28 cellular contexts compared by ENCODE assay signal in the genomic region with DNA sequence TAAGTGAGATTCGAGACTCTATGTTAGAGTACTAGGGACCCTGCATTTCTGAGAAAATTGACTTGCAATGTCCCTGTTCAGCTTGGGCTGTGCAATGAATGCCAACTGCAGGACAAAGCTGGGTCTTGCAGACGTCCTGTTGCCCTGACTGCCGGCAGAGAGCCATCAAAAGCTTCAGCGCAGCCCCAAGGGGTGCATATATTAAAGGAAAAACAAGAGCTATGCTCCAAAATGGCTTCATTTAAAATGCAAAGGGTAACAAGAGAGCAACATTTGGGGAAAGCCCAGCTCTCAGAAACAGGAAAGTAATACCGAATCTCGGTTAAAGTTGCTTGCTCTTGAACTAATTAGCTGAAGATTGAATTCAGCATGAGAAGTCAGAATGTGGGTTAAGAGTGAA.
DNase-seq lines count a peak whose midpoint lies in the region; ATAC-seq and TF ChIP-seq lines count a peak whose summit lies in the region.
"Had no signal": no experiment of that assay in that cellular context is flagged by ENCODE, and none has a peak within 500 bp of the region (broad histone marks: within the 10 kb centered on the region; RNA-seq: fewer than 3 reads in every experiment).

No MANE protein-coding gene starts in this region.

- H3K36me3 ChIP-seq in subcutaneous abdominal adipose tissue (ENCODE audit: control insufficient read depth in 5 of 5, insufficient read depth in 5 of 5, low read length in 5 of 5): no peaks in the 10 kb centered on the region
- no peaks in the 10 kb centered on the region for H3K36me3 ChIP-seq in brain microvascular endothelial cell (replicated peaks)
- H3K36me3 ChIP-seq: cardiac muscle cell, heart right ventricle, left ventricle myocardium inferior, transverse colon had no signal

- H3K9ac ChIP-seq in subcutaneous abdominal adipose tissue (ENCODE audit: low read length in 5 of 5): peak overlapping the region in 1 of 5 donors; percentile 19

- H3K9me3 Mint-ChIP-seq in brain: no peaks in the 10 kb centered on the region
- H3K9me3 Mint-ChIP-seq: activated CD4-positive, alpha-beta memory T cell treated with anti-CD3 and anti-CD28 coated beads, Interleukin-2, amount 10 ng/mL, durations not matched to agents 7 days and 5 days; CD4-positive, alpha-beta memory T cell; natural killer cell treated with Interleukin-12 subunit alpha and Interleukin-12 subunit beta and Interleukin-15 and Interleukin-18, amount 100 ng/mL, for 72 hours; stimulated activated naive CD8-positive, alpha-beta T cell treated with anti-CD3 and anti-CD28 coated beads, Interleukin-15, Interleukin-2, amounts not matched to agents 100 ng/mL and 50 ng/mL, for 24 hours; T-cell had no signal

- TF ChIP-seq CTCF in brain (conservative IDR thresholded peaks at IDR 0.05): no peak
- no peak for TF ChIP-seq CTCF in brain microvascular endothelial cell (IDR thresholded peaks at IDR 0.05; ENCODE audit: low read depth, low read length, missing control alignments)

- H3K4me3 ChIP-seq in subcutaneous abdominal adipose tissue (ENCODE audit: low read depth in 1 of 5, low read length in 5 of 5) (no peak overlapping the region), brain microvascular endothelial cell (ENCODE audit: low read depth, low read length) (no peak overlapping the region)
- H3K4me3 ChIP-seq: cardiac muscle cell, heart right ventricle, left ventricle myocardium inferior, PC-9, transverse colon had no signal

- H3K9me3 ChIP-seq in subcutaneous abdominal adipose tissue (ENCODE audit: control insufficient read depth in 5 of 5, low read length in 5 of 5): no peaks in the 10 kb centered on the region
- H3K9me3 ChIP-seq: heart right ventricle, left ventricle myocardium inferior, transverse colon had no signal

- peaks cover 4 to 30% (median 16%) of the 10 kb centered on the region in 5 donors for H3K4me1 ChIP-seq in subcutaneous abdominal adipose tissue (ENCODE audit: control insufficient read depth in 5 of 5, insufficient read depth in 5 of 5, low read length in 5 of 5)
- H3K4me1 ChIP-seq: transverse colon had no signal

- peak overlapping the region in 3 of 5 experiments; percentile 5 to 44 (median 41) for H3K4me3 Mint-ChIP-seq in brain
- H3K4me3 Mint-ChIP-seq: activated CD4-positive, alpha-beta memory T cell treated with anti-CD3 and anti-CD28 coated beads, Interleukin-2, amount 10 ng/mL, durations not matched to agents 7 days and 5 days; CD4-positive, alpha-beta memory T cell; natural killer cell treated with Interleukin-12 subunit alpha and Interleukin-12 subunit beta and Interleukin-15 and Interleukin-18, amount 100 ng/mL, for 72 hours; stimulated activated naive CD8-positive, alpha-beta T cell treated with anti-CD3 and anti-CD28 coated beads, Interleukin-15, Interleukin-2, amounts not matched to agents 100 ng/mL and 50 ng/mL, for 24 hours; T-cell had no signal

- H3K27ac Mint-ChIP-seq in brain: peak overlapping the region in 4 of 5 experiments; percentile 16 to 84 (median 65)
- H3K27ac Mint-ChIP-seq: activated CD4-positive, alpha-beta memory T cell treated with anti-CD3 and anti-CD28 coated beads, Interleukin-2, amount 10 ng/mL, durations not matched to agents 7 days and 5 days; CD4-positive, alpha-beta memory T cell; natural killer cell treated with Interleukin-12 subunit alpha and Interleukin-12 subunit beta and Interleukin-15 and Interleukin-18, amount 100 ng/mL, for 72 hours; stimulated activated naive CD8-positive, alpha-beta T cell treated with anti-CD3 and anti-CD28 coated beads, Interleukin-15, Interleukin-2, amounts not matched to agents 100 ng/mL and 50 ng/mL, for 24 hours; T-cell had no signal

- H3K27me3 Mint-ChIP-seq in brain: peaks cover 4% of the 10 kb centered on the region
- H3K27me3 Mint-ChIP-seq: activated CD4-positive, alpha-beta memory T cell treated with anti-CD3 and anti-CD28 coated beads, Interleukin-2, amount 10 ng/mL, durations not matched to agents 7 days and 5 days; natural killer cell treated with Interleukin-12 subunit alpha and Interleukin-12 subunit beta and Interleukin-15 and Interleukin-18, amount 100 ng/mL, for 72 hours had no signal

- peaks cover 29% of the 10 kb centered on the region for H3K4me1 Mint-ChIP-seq in brain
- H3K4me1 Mint-ChIP-seq: activated CD4-positive, alpha-beta memory T cell treated with anti-CD3 and anti-CD28 coated beads, Interleukin-2, amount 10 ng/mL, durations not matched to agents 7 days and 5 days; CD4-positive, alpha-beta memory T cell; T-cell had no signal

- ATAC-seq in GM18868 (IDR thresholded peaks at IDR 0.05; ENCODE audit: unreplicated experiment): peak; percentile 57
- ATAC-seq: activated CD4-positive, CD25-positive, alpha-beta regulatory T cell treated with anti-CD3 and anti-CD28 coated beads, Interleukin-2, amount 50 U/mL, for 24 hours; heart right ventricle; natural killer cell treated with Interleukin-12 subunit alpha and Interleukin-12 subunit beta and Interleukin-15 and Interleukin-18, amount 100 ng/mL, for 72 hours; T-cell had no signal

- in situ Hi-C loops in brain microvascular endothelial cell (cut with HindIII; ENCODE audit: low pct_ligation_motif_present, low sequenced_read_pairs): no loop called here

- H3K27ac ChIP-seq in layer of hippocampus (ENCODE audit: low read depth, low read length) (peak overlapping the region; percentile 52), subcutaneous abdominal adipose tissue (ENCODE audit: low read depth, low read length) (peak overlapping the region; percentile 67), brain microvascular endothelial cell (no peak overlapping the region)
- H3K27ac ChIP-seq: cardiac muscle cell, heart right ventricle, left ventricle myocardium inferior, PC-9, transverse colon had no signal

- DNase-seq in HK-2 (ENCODE audit: unreplicated experiment): no peak
- no peak for DNase-seq in foreskin melanocyte
- no peak for DNase-seq in brain microvascular endothelial cell
- DNase-seq in HPDE6-E6E7 (ENCODE audit: extremely low spot score): no peak
- DNase-seq: activated CD4-positive, alpha-beta memory T cell treated with anti-CD3 and anti-CD28 coated beads, Interleukin-2, amount 10 ng/mL, durations not matched to agents 7 days and 5 days; activated gamma-delta T cell treated with Interleukin-2 at 50 U/mL for 16 hours; CD4-positive, alpha-beta memory T cell; DMS53; GF-D8; H7; heart right ventricle; left ventricle myocardium inferior; NCI-H1694; NCI-H2171 treated with DMSO at 0.1 percent for 48 hours; NCI-H524; PC-9; Right ventricle myocardium superior; T-cell; transverse colon had no signal

- no peaks in the 10 kb centered on the region for H3K36me3 Mint-ChIP-seq in brain
- H3K36me3 Mint-ChIP-seq: CD4-positive, alpha-beta memory T cell; natural killer cell treated with Interleukin-12 subunit alpha and Interleukin-12 subunit beta and Interleukin-15 and Interleukin-18, amount 100 ng/mL, for 72 hours; T-cell had no signal

- H3K27me3 ChIP-seq in layer of hippocampus (ENCODE audit: control insufficient read depth, insufficient read depth, low read length) (no peaks in the 10 kb centered on the region), subcutaneous abdominal adipose tissue (ENCODE audit: control insufficient read depth in 5 of 5, insufficient read depth in 4 of 5, low read length in 5 of 5) (no peaks in the 10 kb centered on the region), brain microvascular endothelial cell (replicated peaks) (no peaks in the 10 kb centered on the region)
- H3K27me3 ChIP-seq: cardiac muscle cell, dorsolateral prefrontal cortex, heart right ventricle, transverse colon had no signal
